ENCODE assay signal across 1 cellular context in the genomic region with DNA sequence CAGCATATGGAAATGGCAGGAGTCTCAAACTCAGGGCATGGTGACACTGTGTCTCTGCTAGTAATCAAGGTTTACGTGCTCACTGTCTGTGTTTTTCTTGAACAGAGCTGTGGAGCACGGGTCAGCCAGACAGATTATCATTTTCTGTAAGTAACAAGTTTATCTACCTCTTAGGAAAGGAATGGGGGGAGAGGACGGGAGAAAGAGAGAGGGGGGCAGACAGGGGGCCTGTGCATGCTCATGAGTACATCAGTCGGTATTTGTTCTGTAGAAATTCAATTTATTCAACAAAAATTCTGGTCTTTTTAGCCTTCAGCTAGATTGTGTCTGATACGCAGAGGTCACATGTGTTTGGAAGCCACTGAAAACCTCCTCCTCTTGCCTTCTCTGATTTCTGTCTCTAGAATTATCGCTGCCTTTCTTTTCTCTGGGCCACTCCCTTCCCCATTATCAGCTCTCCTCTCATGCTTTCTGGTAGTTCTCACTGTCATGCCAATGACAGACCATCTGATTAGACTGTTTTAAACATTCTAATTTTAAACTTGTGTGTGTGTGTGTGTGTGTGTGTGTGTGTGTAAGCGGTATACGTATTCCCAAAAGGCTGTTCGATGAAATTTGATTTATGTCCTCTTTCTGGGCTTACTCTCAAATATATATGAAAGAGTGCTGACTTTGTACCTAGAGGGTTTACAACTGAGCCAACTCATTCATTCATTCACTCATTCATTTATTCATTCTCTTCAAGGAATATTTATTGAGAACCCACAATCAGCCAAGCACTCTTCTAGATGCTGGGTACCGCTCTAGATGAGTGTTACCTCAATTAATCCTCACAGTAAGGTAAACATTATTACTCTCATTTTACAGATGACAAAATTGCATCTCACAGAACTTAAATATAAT.
TF ChIP-seq lines count a peak whose summit lies in the region.

No MANE protein-coding gene starts in this region.

TF ChIP-seq in K562, 482 proteins besides CTCF, POLR2A, EP300 and RAD21 (continued from another document and continues in another):
- TF ChIP-seq, protein P1, sequence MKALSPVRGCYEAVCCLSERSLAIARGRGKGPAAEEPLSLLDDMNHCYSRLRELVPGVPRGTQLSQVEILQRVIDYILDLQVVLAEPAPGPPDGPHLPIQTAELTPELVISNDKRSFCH (CRISPR knock-in tag; IDR thresholded peaks at IDR 0.05): no peak
- TF ChIP-seq, protein P1 (tag; IDR thresholded peaks at IDR 0.05): no peak
- TF ChIP-seq ATF7 (IDR thresholded peaks at IDR 0.05): peak; percentile 41; the same call in 1 of the 2 replicates
- TF ChIP-seq, protein P2, sequence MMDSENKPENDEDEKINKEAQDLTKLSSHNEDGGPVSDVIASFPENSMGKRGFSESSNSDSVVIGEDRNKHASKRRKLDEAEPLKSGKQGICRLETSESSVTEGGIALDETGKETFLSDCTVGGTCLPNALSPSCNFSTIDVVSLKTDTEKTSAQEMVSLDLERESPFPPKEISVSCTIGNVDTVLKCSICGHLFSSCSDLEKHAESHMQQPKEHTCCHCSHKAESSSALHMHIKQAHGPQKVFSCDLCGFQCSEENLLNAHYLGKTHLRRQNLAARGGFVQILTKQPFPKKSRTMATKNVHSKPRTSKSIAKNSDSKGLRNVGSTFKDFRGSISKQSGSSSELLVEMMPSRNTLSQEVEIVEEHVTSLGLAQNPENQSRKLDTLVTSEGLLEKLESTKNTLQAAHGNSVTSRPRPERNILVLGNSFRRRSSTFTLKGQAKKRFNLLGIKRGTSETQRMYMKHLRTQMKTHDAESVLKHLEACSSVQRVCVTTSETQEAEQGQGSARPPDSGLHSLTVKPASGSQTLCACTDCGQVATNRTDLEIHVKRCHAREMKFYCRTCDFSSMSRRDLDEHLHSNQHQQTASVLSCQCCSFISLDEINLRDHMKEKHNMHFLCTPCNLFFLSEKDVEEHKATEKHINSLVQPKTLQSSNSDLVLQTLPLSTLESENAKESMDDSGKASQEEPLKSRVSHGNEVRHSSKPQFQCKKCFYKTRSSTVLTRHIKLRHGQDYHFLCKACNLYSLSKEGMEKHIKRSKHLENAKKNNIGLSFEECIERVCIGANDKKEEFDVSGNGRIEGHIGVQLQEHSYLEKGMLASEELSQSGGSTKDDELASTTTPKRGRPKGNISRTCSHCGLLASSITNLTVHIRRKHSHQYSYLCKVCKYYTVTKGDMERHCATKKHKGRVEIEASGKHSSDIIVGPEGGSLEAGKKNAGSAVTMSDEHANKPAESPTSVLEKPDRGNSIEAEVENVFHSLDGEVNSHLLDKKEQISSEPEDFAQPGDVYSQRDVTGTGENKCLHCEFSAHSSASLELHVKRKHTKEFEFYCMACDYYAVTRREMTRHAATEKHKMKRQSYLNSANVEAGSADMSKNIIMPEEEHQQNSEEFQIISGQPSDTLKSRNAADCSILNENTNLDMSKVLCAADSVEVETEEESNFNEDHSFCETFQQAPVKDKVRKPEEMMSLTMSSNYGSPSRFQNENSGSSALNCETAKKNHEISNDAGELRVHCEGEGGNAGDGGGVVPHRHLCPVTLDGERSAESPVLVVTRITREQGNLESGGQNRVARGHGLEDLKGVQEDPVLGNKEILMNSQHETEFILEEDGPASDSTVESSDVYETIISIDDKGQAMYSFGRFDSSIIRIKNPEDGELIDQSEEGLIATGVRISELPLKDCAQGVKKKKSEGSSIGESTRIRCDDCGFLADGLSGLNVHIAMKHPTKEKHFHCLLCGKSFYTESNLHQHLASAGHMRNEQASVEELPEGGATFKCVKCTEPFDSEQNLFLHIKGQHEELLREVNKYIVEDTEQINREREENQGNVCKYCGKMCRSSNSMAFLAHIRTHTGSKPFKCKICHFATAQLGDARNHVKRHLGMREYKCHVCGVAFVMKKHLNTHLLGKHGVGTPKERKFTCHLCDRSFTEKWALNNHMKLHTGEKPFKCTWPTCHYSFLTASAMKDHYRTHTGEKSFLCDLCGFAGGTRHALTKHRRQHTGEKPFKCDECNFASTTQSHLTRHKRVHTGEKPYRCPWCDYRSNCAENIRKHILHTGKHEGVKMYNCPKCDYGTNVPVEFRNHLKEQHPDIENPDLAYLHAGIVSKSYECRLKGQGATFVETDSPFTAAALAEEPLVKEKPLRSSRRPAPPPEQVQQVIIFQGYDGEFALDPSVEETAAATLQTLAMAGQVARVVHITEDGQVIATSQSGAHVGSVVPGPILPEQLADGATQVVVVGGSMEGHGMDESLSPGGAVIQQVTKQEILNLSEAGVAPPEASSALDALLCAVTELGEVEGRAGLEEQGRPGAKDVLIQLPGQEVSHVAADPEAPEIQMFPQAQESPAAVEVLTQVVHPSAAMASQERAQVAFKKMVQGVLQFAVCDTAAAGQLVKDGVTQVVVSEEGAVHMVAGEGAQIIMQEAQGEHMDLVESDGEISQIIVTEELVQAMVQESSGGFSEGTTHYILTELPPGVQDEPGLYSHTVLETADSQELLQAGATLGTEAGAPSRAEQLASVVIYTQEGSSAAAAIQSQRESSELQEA (IDR thresholded peaks at IDR 0.05; ENCODE audit: low read depth): no peak
- no peak for TF ChIP-seq ZNF134 (CRISPR knock-in tag; conservative IDR thresholded peaks at IDR 0.05)
- no peak for TF ChIP-seq XRCC4 (IDR thresholded peaks at IDR 0.05; ENCODE audit: extremely low read depth, insufficient read depth, insufficient read length)
- no peak for TF ChIP-seq MIER1 (IDR thresholded peaks at IDR 0.05; ENCODE audit: low read depth)
- TF ChIP-seq, protein P3, sequence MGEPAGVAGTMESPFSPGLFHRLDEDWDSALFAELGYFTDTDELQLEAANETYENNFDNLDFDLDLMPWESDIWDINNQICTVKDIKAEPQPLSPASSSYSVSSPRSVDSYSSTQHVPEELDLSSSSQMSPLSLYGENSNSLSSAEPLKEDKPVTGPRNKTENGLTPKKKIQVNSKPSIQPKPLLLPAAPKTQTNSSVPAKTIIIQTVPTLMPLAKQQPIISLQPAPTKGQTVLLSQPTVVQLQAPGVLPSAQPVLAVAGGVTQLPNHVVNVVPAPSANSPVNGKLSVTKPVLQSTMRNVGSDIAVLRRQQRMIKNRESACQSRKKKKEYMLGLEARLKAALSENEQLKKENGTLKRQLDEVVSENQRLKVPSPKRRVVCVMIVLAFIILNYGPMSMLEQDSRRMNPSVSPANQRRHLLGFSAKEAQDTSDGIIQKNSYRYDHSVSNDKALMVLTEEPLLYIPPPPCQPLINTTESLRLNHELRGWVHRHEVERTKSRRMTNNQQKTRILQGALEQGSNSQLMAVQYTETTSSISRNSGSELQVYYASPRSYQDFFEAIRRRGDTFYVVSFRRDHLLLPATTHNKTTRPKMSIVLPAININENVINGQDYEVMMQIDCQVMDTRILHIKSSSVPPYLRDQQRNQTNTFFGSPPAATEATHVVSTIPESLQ (CRISPR knock-in tag; IDR thresholded peaks at IDR 0.05): no peak
- no peak for TF ChIP-seq WHSC1 (IDR thresholded peaks at IDR 0.05; ENCODE audit: low read length)
- TF ChIP-seq ZNF174 (CRISPR knock-in tag; IDR thresholded peaks at IDR 0.05): no peak
- no peak for TF ChIP-seq ILK (tag; IDR thresholded peaks at IDR 0.05; ENCODE audit: borderline replicate concordance, low read depth)
- TF ChIP-seq TBP (optimal IDR thresholded peaks at IDR 0.05; ENCODE audit: low read depth, low read length): no peak
- TF ChIP-seq, protein P4, sequence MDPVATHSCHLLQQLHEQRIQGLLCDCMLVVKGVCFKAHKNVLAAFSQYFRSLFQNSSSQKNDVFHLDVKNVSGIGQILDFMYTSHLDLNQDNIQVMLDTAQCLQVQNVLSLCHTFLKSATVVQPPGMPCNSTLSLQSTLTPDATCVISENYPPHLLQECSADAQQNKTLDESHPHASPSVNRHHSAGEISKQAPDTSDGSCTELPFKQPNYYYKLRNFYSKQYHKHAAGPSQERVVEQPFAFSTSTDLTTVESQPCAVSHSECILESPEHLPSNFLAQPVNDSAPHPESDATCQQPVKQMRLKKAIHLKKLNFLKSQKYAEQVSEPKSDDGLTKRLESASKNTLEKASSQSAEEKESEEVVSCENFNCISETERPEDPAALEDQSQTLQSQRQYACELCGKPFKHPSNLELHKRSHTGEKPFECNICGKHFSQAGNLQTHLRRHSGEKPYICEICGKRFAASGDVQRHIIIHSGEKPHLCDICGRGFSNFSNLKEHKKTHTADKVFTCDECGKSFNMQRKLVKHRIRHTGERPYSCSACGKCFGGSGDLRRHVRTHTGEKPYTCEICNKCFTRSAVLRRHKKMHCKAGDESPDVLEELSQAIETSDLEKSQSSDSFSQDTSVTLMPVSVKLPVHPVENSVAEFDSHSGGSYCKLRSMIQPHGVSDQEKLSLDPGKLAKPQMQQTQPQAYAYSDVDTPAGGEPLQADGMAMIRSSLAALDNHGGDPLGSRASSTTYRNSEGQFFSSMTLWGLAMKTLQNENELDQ (CRISPR knock-in tag; IDR thresholded peaks at IDR 0.05; ENCODE audit: borderline replicate concordance): no peak
- TF ChIP-seq, protein P5, sequence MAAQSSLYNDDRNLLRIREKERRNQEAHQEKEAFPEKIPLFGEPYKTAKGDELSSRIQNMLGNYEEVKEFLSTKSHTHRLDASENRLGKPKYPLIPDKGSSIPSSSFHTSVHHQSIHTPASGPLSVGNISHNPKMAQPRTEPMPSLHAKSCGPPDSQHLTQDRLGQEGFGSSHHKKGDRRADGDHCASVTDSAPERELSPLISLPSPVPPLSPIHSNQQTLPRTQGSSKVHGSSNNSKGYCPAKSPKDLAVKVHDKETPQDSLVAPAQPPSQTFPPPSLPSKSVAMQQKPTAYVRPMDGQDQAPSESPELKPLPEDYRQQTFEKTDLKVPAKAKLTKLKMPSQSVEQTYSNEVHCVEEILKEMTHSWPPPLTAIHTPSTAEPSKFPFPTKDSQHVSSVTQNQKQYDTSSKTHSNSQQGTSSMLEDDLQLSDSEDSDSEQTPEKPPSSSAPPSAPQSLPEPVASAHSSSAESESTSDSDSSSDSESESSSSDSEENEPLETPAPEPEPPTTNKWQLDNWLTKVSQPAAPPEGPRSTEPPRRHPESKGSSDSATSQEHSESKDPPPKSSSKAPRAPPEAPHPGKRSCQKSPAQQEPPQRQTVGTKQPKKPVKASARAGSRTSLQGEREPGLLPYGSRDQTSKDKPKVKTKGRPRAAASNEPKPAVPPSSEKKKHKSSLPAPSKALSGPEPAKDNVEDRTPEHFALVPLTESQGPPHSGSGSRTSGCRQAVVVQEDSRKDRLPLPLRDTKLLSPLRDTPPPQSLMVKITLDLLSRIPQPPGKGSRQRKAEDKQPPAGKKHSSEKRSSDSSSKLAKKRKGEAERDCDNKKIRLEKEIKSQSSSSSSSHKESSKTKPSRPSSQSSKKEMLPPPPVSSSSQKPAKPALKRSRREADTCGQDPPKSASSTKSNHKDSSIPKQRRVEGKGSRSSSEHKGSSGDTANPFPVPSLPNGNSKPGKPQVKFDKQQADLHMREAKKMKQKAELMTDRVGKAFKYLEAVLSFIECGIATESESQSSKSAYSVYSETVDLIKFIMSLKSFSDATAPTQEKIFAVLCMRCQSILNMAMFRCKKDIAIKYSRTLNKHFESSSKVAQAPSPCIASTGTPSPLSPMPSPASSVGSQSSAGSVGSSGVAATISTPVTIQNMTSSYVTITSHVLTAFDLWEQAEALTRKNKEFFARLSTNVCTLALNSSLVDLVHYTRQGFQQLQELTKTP (IDR thresholded peaks at IDR 0.05; ENCODE audit: low read depth in 1 of 2, partially characterized antibody in 2 of 2): peak in 1 of 2 experiments; percentile 76
- peak; percentile 81 for TF ChIP-seq NCOR1 (IDR thresholded peaks at IDR 0.05)
- TF ChIP-seq OTX1 (CRISPR knock-in tag; IDR thresholded peaks at IDR 0.05): no peak
- no peak for TF ChIP-seq POU5F1 (IDR thresholded peaks at IDR 0.05; ENCODE audit: borderline replicate concordance, low read depth, low read length, partially characterized antibody)
- no peak for TF ChIP-seq BACH1 (tag; IDR thresholded peaks at IDR 0.05)
- TF ChIP-seq SMAD2 (IDR thresholded peaks at IDR 0.05; ENCODE audit: low read depth, low read length): no peak
- TF ChIP-seq, protein P6, sequence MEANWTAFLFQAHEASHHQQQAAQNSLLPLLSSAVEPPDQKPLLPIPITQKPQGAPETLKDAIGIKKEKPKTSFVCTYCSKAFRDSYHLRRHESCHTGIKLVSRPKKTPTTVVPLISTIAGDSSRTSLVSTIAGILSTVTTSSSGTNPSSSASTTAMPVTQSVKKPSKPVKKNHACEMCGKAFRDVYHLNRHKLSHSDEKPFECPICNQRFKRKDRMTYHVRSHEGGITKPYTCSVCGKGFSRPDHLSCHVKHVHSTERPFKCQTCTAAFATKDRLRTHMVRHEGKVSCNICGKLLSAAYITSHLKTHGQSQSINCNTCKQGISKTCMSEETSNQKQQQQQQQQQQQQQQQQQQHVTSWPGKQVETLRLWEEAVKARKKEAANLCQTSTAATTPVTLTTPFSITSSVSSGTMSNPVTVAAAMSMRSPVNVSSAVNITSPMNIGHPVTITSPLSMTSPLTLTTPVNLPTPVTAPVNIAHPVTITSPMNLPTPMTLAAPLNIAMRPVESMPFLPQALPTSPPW (CRISPR knock-in tag; IDR thresholded peaks at IDR 0.05): peak; percentile 65
- TF ChIP-seq ASH1L (IDR thresholded peaks at IDR 0.05; ENCODE audit: borderline replicate concordance, low read depth, partially characterized antibody): no peak
- TF ChIP-seq NCOA1 (IDR thresholded peaks at IDR 0.05; ENCODE audit: low read depth): 0 out of 2 replicates have a peak, but pooled peaks have one; percentile 45
- TF ChIP-seq HDAC3 (IDR thresholded peaks at IDR 0.05; ENCODE audit: borderline replicate concordance, partially characterized antibody): peak; percentile 68
- TF ChIP-seq CSDE1 (IDR thresholded peaks at IDR 0.05): no peak
- no peak for TF ChIP-seq ZNF586 (CRISPR knock-in tag; conservative IDR thresholded peaks at IDR 0.05)
- TF ChIP-seq, protein P7, sequence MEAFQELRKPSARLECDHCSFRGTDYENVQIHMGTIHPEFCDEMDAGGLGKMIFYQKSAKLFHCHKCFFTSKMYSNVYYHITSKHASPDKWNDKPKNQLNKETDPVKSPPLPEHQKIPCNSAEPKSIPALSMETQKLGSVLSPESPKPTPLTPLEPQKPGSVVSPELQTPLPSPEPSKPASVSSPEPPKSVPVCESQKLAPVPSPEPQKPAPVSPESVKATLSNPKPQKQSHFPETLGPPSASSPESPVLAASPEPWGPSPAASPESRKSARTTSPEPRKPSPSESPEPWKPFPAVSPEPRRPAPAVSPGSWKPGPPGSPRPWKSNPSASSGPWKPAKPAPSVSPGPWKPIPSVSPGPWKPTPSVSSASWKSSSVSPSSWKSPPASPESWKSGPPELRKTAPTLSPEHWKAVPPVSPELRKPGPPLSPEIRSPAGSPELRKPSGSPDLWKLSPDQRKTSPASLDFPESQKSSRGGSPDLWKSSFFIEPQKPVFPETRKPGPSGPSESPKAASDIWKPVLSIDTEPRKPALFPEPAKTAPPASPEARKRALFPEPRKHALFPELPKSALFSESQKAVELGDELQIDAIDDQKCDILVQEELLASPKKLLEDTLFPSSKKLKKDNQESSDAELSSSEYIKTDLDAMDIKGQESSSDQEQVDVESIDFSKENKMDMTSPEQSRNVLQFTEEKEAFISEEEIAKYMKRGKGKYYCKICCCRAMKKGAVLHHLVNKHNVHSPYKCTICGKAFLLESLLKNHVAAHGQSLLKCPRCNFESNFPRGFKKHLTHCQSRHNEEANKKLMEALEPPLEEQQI (IDR thresholded peaks at IDR 0.05): peak; percentile 84; the same call in 1 of the 2 replicates
- TF ChIP-seq NBN (IDR thresholded peaks at IDR 0.05; ENCODE audit: low read depth): peak; percentile 71; the same call in 1 of the 2 replicates
- no peak for TF ChIP-seq FOXP1 (CRISPR knock-in tag; IDR thresholded peaks at IDR 0.05)
- TF ChIP-seq L3MBTL2 (IDR thresholded peaks at IDR 0.05): no peak
- peak; percentile 100 for TF ChIP-seq MEF2D (tag; conservative IDR thresholded peaks at IDR 0.05; ENCODE audit: low read depth)
- TF ChIP-seq PPARD (CRISPR knock-in tag; IDR thresholded peaks at IDR 0.05): no peak
- TF ChIP-seq BRF1 (IDR thresholded peaks at IDR 0.05; ENCODE audit: borderline replicate concordance, extremely low read depth, insufficient read length): no peak
- no peak for TF ChIP-seq SMAD1 (IDR thresholded peaks at IDR 0.05; ENCODE audit: low read depth, low read length, partially characterized antibody)
